Comparison of ENCODE assay signal across 9 cellular contexts in the genomic region with DNA sequence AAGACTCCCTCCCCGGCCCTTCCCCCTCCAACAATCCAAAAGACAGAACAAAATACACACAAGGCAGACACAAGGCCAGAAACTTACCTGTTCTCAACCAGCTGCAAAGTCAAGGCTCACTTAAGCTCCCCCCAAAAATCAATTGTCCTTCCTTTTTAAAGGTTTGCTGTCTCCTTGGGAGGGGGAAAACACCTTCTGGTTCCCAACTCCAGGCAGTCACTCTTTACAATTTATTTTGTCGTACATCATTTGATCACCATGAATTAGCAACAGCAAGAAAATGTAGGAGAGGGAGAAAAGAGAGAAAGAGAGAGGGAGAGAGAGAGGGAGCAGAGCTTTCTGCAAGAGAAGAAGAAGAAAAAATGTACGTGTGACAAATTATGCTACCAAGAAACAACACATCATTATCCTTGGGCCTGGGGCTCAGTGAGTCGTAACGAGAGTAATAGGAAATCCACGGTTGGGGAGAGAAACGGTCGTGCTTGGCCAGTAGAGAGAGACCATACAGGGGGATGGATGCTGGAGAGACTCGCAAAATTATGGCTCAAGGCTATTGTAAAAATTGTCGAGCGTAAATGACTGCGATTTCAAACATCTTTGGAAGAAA. TPM values are rescaled to one million over a fixed set of nuclear protein-coding genes. Genes with fewer than 3 reads are reported as not detected.
DNase-seq lines count a peak whose midpoint lies in the region; ATAC-seq and TF ChIP-seq lines count a peak whose summit lies in the region.
"Had no signal": no experiment of that assay in that cellular context is flagged by ENCODE, and none has a peak within 500 bp of the region (broad histone marks: within the 10 kb centered on the region; RNA-seq: fewer than 3 reads in every experiment).

Gene KLHL14, minus strand, starts transcription at position 444 of the 607 bp plus-strand sequence. CDS start 2,432 bp downstream, outside the sequence.

- H3K27me3 Mint-ChIP-seq in Caco-2 (ENCODE audit: insufficient read depth, unreplicated experiment) = peaks cover 16% of the 10 kb centered on the region

- WGBS in esophagus muscularis mucosa = 31% methylated on average over 12 of the region's 12 CpGs
- WGBS in prostate gland = 71% methylated on average over 12 of the region's 12 CpGs

- BruUV-seq in Caco-2 (replicated peaks; lab: Mats Ljungman, UMichigan) = no TSS peak

- no peak for TF ChIP-seq POLR2A in esophagus muscularis mucosa (IDR thresholded peaks at IDR 0.05; ENCODE audit: low read depth)
- no peak for TF ChIP-seq POLR2A in prostate gland (IDR thresholded peaks at IDR 0.05)

- DNase-seq in Caco-2 = no peak
- no peak for DNase-seq in esophagus muscularis mucosa (ENCODE audit: extremely low spot score)
- DNase-seq in prostate gland (ENCODE audit: low spot score) = no peak
- DNase-seq in UCSD-AML1 (lab: John Stamatoyannopoulos, UW; ENCODE audit: unreplicated experiment) = no peak
- no peak for DNase-seq in DMS53 treated with DMSO at 0.1 percent for 48 hours (lab: John Stamatoyannopoulos, UW; ENCODE audit: unreplicated experiment)
- DNase-seq in activated T-cell treated with anti-CD3 and anti-CD28 coated beads for 4 hours = no peak
- DNase-seq: NCI-H524 treated with DMSO at 0.1 percent for 48 hours had no signal

- TF ChIP-seq EP300 in esophagus muscularis mucosa (IDR thresholded peaks at IDR 0.05) = no peak

- H3K4me1 ChIP-seq in Caco-2 (no peaks in the 10 kb centered on the region), HUES6 (ENCODE audit: control insufficient read depth, insufficient read depth, low read length) (peaks cover 30% of the 10 kb centered on the region), esophagus muscularis mucosa (peaks cover 19 to 37% (median 30%) of the 10 kb centered on the region in 4 donors), prostate gland (replicated peaks) (no peaks in the 10 kb centered on the region)

- no peaks in the 10 kb centered on the region; the same call in 1 of the 2 replicates for H3K27me3 ChIP-seq in Caco-2 (replicated peaks; ENCODE audit: control insufficient read depth, insufficient read depth, low read length)
- peaks cover 71% of the 10 kb centered on the region for H3K27me3 ChIP-seq in HUES6 (ENCODE audit: control insufficient read depth, insufficient read depth, low read length)
- H3K27me3 ChIP-seq in esophagus muscularis mucosa = peaks cover 0 to 53% (median 32%) of the 10 kb centered on the region in 4 donors
- peaks cover 5% of the 10 kb centered on the region for H3K27me3 ChIP-seq in prostate gland (replicated peaks; ENCODE audit: insufficient read depth)

- H3K4me1 Mint-ChIP-seq in Caco-2 (ENCODE audit: low read depth, unreplicated experiment) = no peaks in the 10 kb centered on the region

- no peak within 1 kb of the TSS for H3K4me3 ChIP-seq in Caco-2 (ENCODE audit: low read depth, low read length)
- peak within 1 kb of the TSS; percentile 71 for H3K4me3 ChIP-seq in HUES6 (ENCODE audit: low read depth, low read length)
- H3K4me3 ChIP-seq in esophagus muscularis mucosa = peak within 1 kb of the TSS; percentile 43 to 60 (median 50)
- peak within 1 kb of the TSS; percentile 32 to 34 for H3K4me3 ChIP-seq in prostate gland

- no peaks in the 10 kb centered on the region for H3K36me3 Mint-ChIP-seq in Caco-2 (ENCODE audit: insufficient read depth, unreplicated experiment)

- H3K27ac ChIP-seq in HUES6 (ENCODE audit: low read depth, low read length) (no peak within 1 kb of the TSS), esophagus muscularis mucosa (replicated peaks in 1 of 4) (no peak within 1 kb of the TSS), prostate gland (peak within 1 kb of the TSS in 1 of 2 donors; percentile 47)

- intact Hi-C loops in Caco-2 (cut with micrococcal nuclease; ENCODE audit: unreplicated experiment) = no loop called here
- intact Hi-C loops in esophagus muscularis mucosa (cut with DNase I) = no loop called here
- intact Hi-C loops in prostate gland (cut with DNase I) = no loop called here

- no peak for ATAC-seq in GM21786 (IDR thresholded peaks at IDR 0.05; ENCODE audit: unreplicated experiment)

- H3K36me3 ChIP-seq in Caco-2 (ENCODE audit: control insufficient read depth, insufficient read depth, low read length) (no peaks in the 10 kb centered on the region), HUES6 (ENCODE audit: control insufficient read depth, insufficient read depth, low read length) (no peaks in the 10 kb centered on the region), esophagus muscularis mucosa (no peaks in the 10 kb centered on the region), prostate gland (no peaks in the 10 kb centered on the region)

- TF ChIP-seq CTCF in Caco-2 (IDR thresholded peaks at IDR 0.05; ENCODE audit: insufficient read depth in 1 of 2, low read depth in 1 of 2, low read length in 1 of 2, severe bottlenecking in 1 of 2, unreplicated experiment in 1 of 2) (no peak), esophagus muscularis mucosa (IDR thresholded peaks at IDR 0.05) (no peak), prostate gland (IDR thresholded peaks at IDR 0.05) (no peak)

- H3K9me3 ChIP-seq in Caco-2 = no peaks in the 10 kb centered on the region
- H3K9me3 ChIP-seq in HUES6 (ENCODE audit: control insufficient read depth, insufficient read depth, low read depth, low read length) = no peaks in the 10 kb centered on the region
- no peaks in the 10 kb centered on the region for H3K9me3 ChIP-seq in esophagus muscularis mucosa
- H3K9me3 ChIP-seq in prostate gland = no peaks in the 10 kb centered on the region

- peak within 1 kb of the TSS; percentile 20 for H3K9ac ChIP-seq in HUES6 (ENCODE audit: low read length)

- POLR2A ChIA-PET in Caco-2 (lab: Charles Lee) = no interaction called here

- H3K4me3 Mint-ChIP-seq in Caco-2 (ENCODE audit: unreplicated experiment) = peak within 1 kb of the TSS; percentile 19

- H3K27ac Mint-ChIP-seq in Caco-2 (ENCODE audit: unreplicated experiment) = no peak within 1 kb of the TSS

- CTCF ChIA-PET in Caco-2 (lab: Charles Lee) = no interaction called here

- H3K9me3 Mint-ChIP-seq in Caco-2 (ENCODE audit: unreplicated experiment) = no peaks in the 10 kb centered on the region

RNA-seq across cellular contexts. Expression of gene KLHL14, which starts in this region (rescaled TPM):
- total RNA-seq in Caco-2 (2022) (not detected in 2 replicates), esophagus muscularis mucosa (under 1 TPM in 3 of 4 donors, not detected in 1; 0.06 to 0.50 (median 0.26) TPM), prostate gland (1 to 10 TPM in 1 of 2 donors, under 1 TPM in 1; 0.41 to 3.0 TPM)
